15 cellular contexts compared by ENCODE assay signal in genomic region chr6:159067334-159067733, GRCh38. TPM values are rescaled to one million over a fixed set of nuclear protein-coding genes. Genes with fewer than 3 reads are reported as not detected.
DNase-seq lines count a peak whose midpoint lies in the region; ATAC-seq and TF ChIP-seq lines count a peak whose summit lies in the region.
"Had no signal": no experiment of that assay in that cellular context is flagged by ENCODE, and none has a peak within 500 bp of the region (broad histone marks: within the 10 kb centered on the region; RNA-seq: fewer than 3 reads in every experiment).

No MANE protein-coding gene starts in this region.

- H3K27me3 Mint-ChIP-seq in activated T-cell treated with anti-CD3 and anti-CD28 coated beads, Interleukin-2, amount 50 U/mL, for 72 hours (ENCODE audit: low read depth) = no peaks in the 10 kb centered on the region
- H3K27me3 Mint-ChIP-seq in activated T-helper 1 cell treated with anti-CD3 and anti-CD28 coated beads, Interleukin-12 subunit alpha, Interleukin-12 subunit beta, Interleukin-2, Interleukin-4 antibody, amounts not matched to agents 30 ng/mL and 10 ng/mL and 1 ng/mL, durations not matched to agents 14 hours and 24 hours and 36 hours (ENCODE audit: insufficient read depth) = peaks cover 3% of the 10 kb centered on the region
- peaks cover 2% of the 10 kb centered on the region for H3K27me3 Mint-ChIP-seq in activated T-helper 2 cell treated with anti-CD3 and anti-CD28 coated beads, Interferon-gamma antibody, Interleukin-2, Interleukin-4, amounts not matched to agents 10 μg/mL and 5 μg/mL and 100 μg/mL, durations not matched to agents 14 hours and 24 hours and 36 hours (ENCODE audit: low read depth)
- H3K27me3 Mint-ChIP-seq: effector memory CD8-positive, alpha-beta T cell had no signal

- intact Hi-C loops in activated T-helper 1 cell treated with anti-CD3 and anti-CD28 coated beads, Interleukin-12 subunit alpha, Interleukin-12 subunit beta, Interleukin-2, Interleukin-4 antibody, amounts not matched to agents 30 ng/mL and 10 ng/mL and 1 ng/mL, durations not matched to agents 14 hours and 24 hours and 36 hours (cut with micrococcal nuclease) = no loop called here
- intact Hi-C loops in right lobe of liver (cut with DNase I) = no loop called here
- intact Hi-C loops in activated T-helper 2 cell treated with anti-CD3 and anti-CD28 coated beads, Interferon-gamma antibody, Interleukin-2, Interleukin-4, amounts not matched to agents 10 μg/mL and 5 μg/mL and 100 μg/mL, durations not matched to agents 14 hours and 24 hours and 36 hours (cut with micrococcal nuclease) = no loop called here

- no peaks in the 10 kb centered on the region for H3K36me3 ChIP-seq in right lobe of liver

- H3K4me1 ChIP-seq in right lobe of liver = no peaks in the 10 kb centered on the region

- peak overlapping the region; percentile 24 for H3K27ac Mint-ChIP-seq in activated T-cell treated with anti-CD3 and anti-CD28 coated beads, Interleukin-2, amount 50 U/mL, for 72 hours
- H3K27ac Mint-ChIP-seq in activated T-helper 1 cell treated with anti-CD3 and anti-CD28 coated beads, Interleukin-12 subunit alpha, Interleukin-12 subunit beta, Interleukin-2, Interleukin-4 antibody, amounts not matched to agents 30 ng/mL and 10 ng/mL and 1 ng/mL, durations not matched to agents 14 hours and 24 hours and 36 hours = peak overlapping the region; percentile 20
- no peak overlapping the region for H3K27ac Mint-ChIP-seq in activated T-helper 2 cell treated with anti-CD3 and anti-CD28 coated beads, Interferon-gamma antibody, Interleukin-2, Interleukin-4, amounts not matched to agents 10 μg/mL and 5 μg/mL and 100 μg/mL, durations not matched to agents 14 hours and 24 hours and 36 hours

- no peak overlapping the region for H3K27ac ChIP-seq in right lobe of liver
- H3K27ac ChIP-seq: SK-N-MC had no signal

- no peaks in the 10 kb centered on the region for H3K9me3 ChIP-seq in right lobe of liver

- no peaks in the 10 kb centered on the region for H3K27me3 ChIP-seq in right lobe of liver

- peaks cover 0 to 2% of the 10 kb centered on the region in 2 donors for H3K9me3 Mint-ChIP-seq in activated T-cell treated with anti-CD3 and anti-CD28 coated beads, Interleukin-2, amount 50 U/mL, for 72 hours
- H3K9me3 Mint-ChIP-seq in activated T-helper 1 cell treated with anti-CD3 and anti-CD28 coated beads, Interleukin-12 subunit alpha, Interleukin-12 subunit beta, Interleukin-2, Interleukin-4 antibody, amounts not matched to agents 30 ng/mL and 10 ng/mL and 1 ng/mL, durations not matched to agents 14 hours and 24 hours and 36 hours = no peaks in the 10 kb centered on the region
- no peaks in the 10 kb centered on the region for H3K9me3 Mint-ChIP-seq in activated T-helper 2 cell treated with anti-CD3 and anti-CD28 coated beads, Interferon-gamma antibody, Interleukin-2, Interleukin-4, amounts not matched to agents 10 μg/mL and 5 μg/mL and 100 μg/mL, durations not matched to agents 14 hours and 24 hours and 36 hours
- H3K9me3 Mint-ChIP-seq: effector memory CD8-positive, alpha-beta T cell had no signal

- 75% methylated on average over 7 of the region's 12 CpGs for WGBS in right lobe of liver (ENCODE audit: insufficient coverage, low coverage, low lambda C conversion rate, missing lambda C conversion rate)

- no peak for TF ChIP-seq POLR2A in right lobe of liver (IDR thresholded peaks at IDR 0.05)

- peaks cover 0 to 4% of the 10 kb centered on the region in 2 donors for H3K36me3 Mint-ChIP-seq in activated T-cell treated with anti-CD3 and anti-CD28 coated beads, Interleukin-2, amount 50 U/mL, for 72 hours (ENCODE audit: insufficient read depth in 2 of 2)
- H3K36me3 Mint-ChIP-seq in activated T-helper 1 cell treated with anti-CD3 and anti-CD28 coated beads, Interleukin-12 subunit alpha, Interleukin-12 subunit beta, Interleukin-2, Interleukin-4 antibody, amounts not matched to agents 30 ng/mL and 10 ng/mL and 1 ng/mL, durations not matched to agents 14 hours and 24 hours and 36 hours (ENCODE audit: low read depth) = no peaks in the 10 kb centered on the region
- no peaks in the 10 kb centered on the region for H3K36me3 Mint-ChIP-seq in activated T-helper 2 cell treated with anti-CD3 and anti-CD28 coated beads, Interferon-gamma antibody, Interleukin-2, Interleukin-4, amounts not matched to agents 10 μg/mL and 5 μg/mL and 100 μg/mL, durations not matched to agents 14 hours and 24 hours and 36 hours (ENCODE audit: low read depth)

- no peak for TF ChIP-seq CTCF in right lobe of liver (IDR thresholded peaks at IDR 0.05)

- peak overlapping the region; percentile 14 to 46 for H3K4me3 Mint-ChIP-seq in activated T-cell treated with anti-CD3 and anti-CD28 coated beads, Interleukin-2, amount 50 U/mL, for 72 hours
- H3K4me3 Mint-ChIP-seq in activated T-helper 1 cell treated with anti-CD3 and anti-CD28 coated beads, Interleukin-12 subunit alpha, Interleukin-12 subunit beta, Interleukin-2, Interleukin-4 antibody, amounts not matched to agents 30 ng/mL and 10 ng/mL and 1 ng/mL, durations not matched to agents 14 hours and 24 hours and 36 hours = no peak overlapping the region
- H3K4me3 Mint-ChIP-seq in activated T-helper 2 cell treated with anti-CD3 and anti-CD28 coated beads, Interferon-gamma antibody, Interleukin-2, Interleukin-4, amounts not matched to agents 10 μg/mL and 5 μg/mL and 100 μg/mL, durations not matched to agents 14 hours and 24 hours and 36 hours (ENCODE audit: low read depth) = no peak overlapping the region

- peak; percentile 22 to 58 for ATAC-seq in activated T-cell treated with anti-CD3 and anti-CD28 coated beads, Interleukin-2, amount 50 U/mL, for 72 hours (replicated peaks in 1 of 2)
- ATAC-seq in HG02571 (IDR thresholded peaks at IDR 0.05; ENCODE audit: unreplicated experiment) = peak; percentile 66
- peak in 3 of 4 donors; percentile 14 to 31 (median 29) for ATAC-seq in right lobe of liver
- ATAC-seq: effector memory CD8-positive, alpha-beta T cell had no signal

- H3K4me3 ChIP-seq in right lobe of liver = no peak overlapping the region
- H3K4me3 ChIP-seq: SK-N-MC, smooth muscle cell had no signal

- peaks cover 78% of the 10 kb centered on the region for H3K4me1 Mint-ChIP-seq in activated T-cell treated with anti-CD3 and anti-CD28 coated beads, Interleukin-2, amount 50 U/mL, for 72 hours (ENCODE audit: low read depth)
- peaks cover 58% of the 10 kb centered on the region for H3K4me1 Mint-ChIP-seq in activated T-helper 1 cell treated with anti-CD3 and anti-CD28 coated beads, Interleukin-12 subunit alpha, Interleukin-12 subunit beta, Interleukin-2, Interleukin-4 antibody, amounts not matched to agents 30 ng/mL and 10 ng/mL and 1 ng/mL, durations not matched to agents 14 hours and 24 hours and 36 hours (ENCODE audit: low read depth)
- peaks cover 56% of the 10 kb centered on the region for H3K4me1 Mint-ChIP-seq in activated T-helper 2 cell treated with anti-CD3 and anti-CD28 coated beads, Interferon-gamma antibody, Interleukin-2, Interleukin-4, amounts not matched to agents 10 μg/mL and 5 μg/mL and 100 μg/mL, durations not matched to agents 14 hours and 24 hours and 36 hours (ENCODE audit: low read depth)

- DNase-seq in activated T-cell treated with anti-CD3 and anti-CD28 coated beads, Interleukin-2, amount 50 U/mL, for 72 hours = peak; percentile 41 to 61
- DNase-seq in activated T-cell treated with anti-CD3 and anti-CD28 coated beads for 4 hours (no peak), right lobe of liver (no peak), NCI-H1436 treated with DMSO at 0.1 percent for 48 hours (lab: John Stamatoyannopoulos, UW) (no peak), putamen (ENCODE audit: low spot score) (no peak)
- no peak for DNase-seq in activated T-helper 1 cell treated with anti-CD3 and anti-CD28 coated beads, Interleukin-12 subunit alpha, Interleukin-12 subunit beta, Interleukin-2, Interleukin-4 antibody, amounts not matched to agents 30 ng/mL and 10 ng/mL and 1 ng/mL, durations not matched to agents 14 hours and 24 hours and 36 hours (ENCODE audit: low spot score)
- DNase-seq in activated T-helper 2 cell treated with anti-CD3 and anti-CD28 coated beads, Interferon-gamma antibody, Interleukin-2, Interleukin-4, amounts not matched to agents 10 μg/mL and 5 μg/mL and 100 μg/mL, durations not matched to agents 14 hours and 24 hours and 36 hours (ENCODE audit: low spot score) = no peak
- DNase-seq: effector memory CD8-positive, alpha-beta T cell; foreskin fibroblast; posterior cingulate gyrus; stimulated activated naive CD4-positive, alpha-beta T cell treated with Interleukin-2 at 50 U/mL for 16 hours had no signal

RNA-seq across cellular contexts. Expression of gene TAGAP, which starts 22.5 kb away (rescaled TPM):
- 10 to 100 TPM; 34.6 to 56.1 TPM for total RNA-seq in activated T-cell treated with anti-CD3 and anti-CD28 coated beads, Interleukin-2, amount 50 U/mL, for 72 hours
- 245 and 250 TPM in 2 replicates for total RNA-seq in activated T-helper 1 cell treated with anti-CD3 and anti-CD28 coated beads, Interleukin-12 subunit alpha, Interleukin-12 subunit beta, Interleukin-2, Interleukin-4 antibody, amounts not matched to agents 30 ng/mL and 10 ng/mL and 1 ng/mL, durations not matched to agents 14 hours and 24 hours and 36 hours
- 1 to 10 TPM in 3 of 6 experiments, under 1 TPM in 3; 0.13 to 1.8 (median 0.92) TPM for total RNA-seq in right lobe of liver
- total RNA-seq in activated T-helper 2 cell treated with anti-CD3 and anti-CD28 coated beads, Interferon-gamma antibody, Interleukin-2, Interleukin-4, amounts not matched to agents 10 μg/mL and 5 μg/mL and 100 μg/mL, durations not matched to agents 14 hours and 24 hours and 36 hours = 34.3 and 38.1 TPM in 2 replicates
- total RNA-seq: NCI-H460, smooth muscle cell had no signal

Comparison
In these comparisons a context has a peak if more than half of its experiments do, and no peak if none do; other contexts are left out.
1. DNase-seq: peak in activated T-cell treated with anti-CD3 and anti-CD28 coated beads, Interleukin-2, amount 50 U/mL, for 72 hours (2 of 2); none in activated T-cell treated with anti-CD3 and anti-CD28 coated beads for 4 hours (single experiment), activated T-helper 1 cell treated with anti-CD3 and anti-CD28 coated beads, Interleukin-12 subunit alpha, Interleukin-12 subunit beta, Interleukin-2, Interleukin-4 antibody, amounts not matched to agents 30 ng/mL and 10 ng/mL and 1 ng/mL, durations not matched to agents 14 hours and 24 hours and 36 hours (single experiment), right lobe of liver (0 of 3), activated T-helper 2 cell treated with anti-CD3 and anti-CD28 coated beads, Interferon-gamma antibody, Interleukin-2, Interleukin-4, amounts not matched to agents 10 μg/mL and 5 μg/mL and 100 μg/mL, durations not matched to agents 14 hours and 24 hours and 36 hours (single experiment), NCI-H1436 treated with DMSO at 0.1 percent for 48 hours (single experiment) and putamen (single experiment).
2. H3K4me3 Mint-ChIP-seq: peak in activated T-cell treated with anti-CD3 and anti-CD28 coated beads, Interleukin-2, amount 50 U/mL, for 72 hours (2 of 2); none in activated T-helper 1 cell treated with anti-CD3 and anti-CD28 coated beads, Interleukin-12 subunit alpha, Interleukin-12 subunit beta, Interleukin-2, Interleukin-4 antibody, amounts not matched to agents 30 ng/mL and 10 ng/mL and 1 ng/mL, durations not matched to agents 14 hours and 24 hours and 36 hours (single experiment) and activated T-helper 2 cell treated with anti-CD3 and anti-CD28 coated beads, Interferon-gamma antibody, Interleukin-2, Interleukin-4, amounts not matched to agents 10 μg/mL and 5 μg/mL and 100 μg/mL, durations not matched to agents 14 hours and 24 hours and 36 hours (single experiment).
3. RNA of gene TAGAP, which starts 22.5 kb away (total RNA-seq): 245 to 250 TPM in activated T-helper 1 cell treated with anti-CD3 and anti-CD28 coated beads, Interleukin-12 subunit alpha, Interleukin-12 subunit beta, Interleukin-2, Interleukin-4 antibody, amounts not matched to agents 30 ng/mL and 10 ng/mL and 1 ng/mL, durations not matched to agents 14 hours and 24 hours and 36 hours, 34.6 to 56.1 TPM in activated T-cell treated with anti-CD3 and anti-CD28 coated beads, Interleukin-2, amount 50 U/mL, for 72 hours and 34.3 to 38.1 TPM in activated T-helper 2 cell treated with anti-CD3 and anti-CD28 coated beads, Interferon-gamma antibody, Interleukin-2, Interleukin-4, amounts not matched to agents 10 μg/mL and 5 μg/mL and 100 μg/mL, durations not matched to agents 14 hours and 24 hours and 36 hours; 0.13 to 1.8 TPM in right lobe of liver; every median in the first group is over 10 times any median in the second.
4. Peak in every context shown above with its lines, with median percentiles within 50 percentile points of each other: ATAC-seq.